Comparison of ENCODE assay signal across 27 cellular contexts in genomic region chr20:59671661-59672471, GRCh38.
A peak's percentile ranks its signal among the peaks of the same experiment; 100 is the strongest.
DNase-seq lines count a peak whose midpoint lies in the region; ATAC-seq and TF ChIP-seq lines count a peak whose summit lies in the region.
"Had no signal": no experiment of that assay in that cellular context is flagged by ENCODE, and none has a peak within 500 bp of the region (broad histone marks: within the 10 kb centered on the region; RNA-seq: fewer than 3 reads in every experiment).

No MANE protein-coding gene starts in this region.

- H3K9me1 ChIP-seq in IMR-90 (ENCODE audit: insufficient read depth, low read length): no peaks in the 10 kb centered on the region

- no peaks in the 10 kb centered on the region for H3K27me3 Mint-ChIP-seq in activated T-helper 2 cell treated with anti-CD3 and anti-CD28 coated beads, Interferon-gamma antibody, Interleukin-2, Interleukin-4, amounts not matched to agents 10 μg/mL and 5 μg/mL and 100 μg/mL, durations not matched to agents 14 hours and 24 hours and 36 hours (ENCODE audit: low read depth)

- no peaks in the 10 kb centered on the region for H3K79me1 ChIP-seq in IMR-90 (ENCODE audit: low read depth in 1 of 2, low read length in 2 of 2)

- no peak for TF ChIP-seq POLR2A in IMR-90 (IDR thresholded peaks at IDR 0.05; ENCODE audit: low read depth, low read length)

- no peak overlapping the region for H2BK15ac ChIP-seq in IMR-90 (ENCODE audit: low read depth, low read length)

- H3K79me2 ChIP-seq in SK-N-SH (ENCODE audit: insufficient read depth): no peaks in the 10 kb centered on the region

- POLR2A ChIA-PET in IMR-90 (lab: Charles Lee; ENCODE audit: unreplicated experiment): no interaction called here
- POLR2A ChIA-PET in SK-N-SH (lab: Yijun Ruan, JAX): no interaction called here

- peak overlapping the region; percentile 23 for H2AFZ ChIP-seq in IMR-90 (replicated peaks; ENCODE audit: low read length, poor library complexity)
- no peak overlapping the region for H2AFZ ChIP-seq in SK-N-SH (ENCODE audit: low read depth)
- H2AFZ ChIP-seq: GM23338 had no signal

- dilution Hi-C loops in IMR-90 (cut with HindIII; ENCODE audit: low sequenced_read_pairs, unreplicated experiment): no loop called here

- H4K5ac ChIP-seq in IMR-90 (ENCODE audit: low read depth, low read length): no peak overlapping the region

- H4K8ac ChIP-seq in IMR-90 (ENCODE audit: low read depth in 2 of 2, low read length in 2 of 2): no peak overlapping the region

- no peaks in the 10 kb centered on the region for H3K9me3 ChIP-seq in BLaER1 treated with 17β-estradiol and CSF1 and Interleukin-3, amounts not matched to agents 10 nM and 100 nM (replicated peaks in 1 of 11)
- H3K9me3 ChIP-seq in IMR-90 (ENCODE audit: control insufficient read depth, insufficient read depth, low read length) (peaks cover 48% of the 10 kb centered on the region), SK-N-SH (no peaks in the 10 kb centered on the region)
- H3K9me3 ChIP-seq: A549, Caco-2, MG63 had no signal

- H3K27me3 ChIP-seq in BLaER1 treated with 17β-estradiol and CSF1 and Interleukin-3, amounts not matched to agents 10 nM and 100 nM: no peaks in the 10 kb centered on the region
- H3K27me3 ChIP-seq in IMR-90 (ENCODE audit: control insufficient read depth, insufficient read depth, low read length) (no peaks in the 10 kb centered on the region), SK-N-SH (ENCODE audit: insufficient read depth) (no peaks in the 10 kb centered on the region)
- H3K27me3 ChIP-seq: MG63 had no signal

- DNase-seq in IMR-90 (no peak), islet precursor cell (peak; percentile 37), sciatic nerve (ENCODE audit: low spot score) (peak; percentile 14), SK-N-SH (no peak)
- no peak for DNase-seq in activated naive CD4-positive, alpha-beta T cell (lab: John Stamatoyannopoulos, UW)
- no peak for DNase-seq in activated T-helper 2 cell treated with anti-CD3 and anti-CD28 coated beads, Interferon-gamma antibody, Interleukin-2, Interleukin-4, amounts not matched to agents 10 μg/mL and 5 μg/mL and 100 μg/mL, durations not matched to agents 14 hours and 24 hours and 36 hours (ENCODE audit: low spot score)
- DNase-seq: AML-193; Caco-2; CD8-positive, alpha-beta T cell; DMS 273 treated with DMSO at 0.1 percent for 48 hours; DMS79; EL; GDM1; H9; KG1; MG63; NCI-H2029; NCI-H526; NCI-H82; NK-92 treated with Interleukin-12 subunit alpha and Interleukin-12 subunit beta, amount 100 ng/mL, for 24 hours; PC-3; SHP77 had no signal

- peak overlapping the region in 7 of 11 experiments; percentile 0 to 63 (median 20); a peak in 10 of 22 replicates for H3K27ac ChIP-seq in BLaER1 treated with 17β-estradiol and CSF1 and Interleukin-3, amounts not matched to agents 10 nM and 100 nM
- no peak overlapping the region for H3K27ac ChIP-seq in IMR-90 (ENCODE audit: insufficient read depth, low read length)
- H3K27ac ChIP-seq in SK-N-SH (ENCODE audit: low read depth in 2 of 2, low read length in 1 of 2): no peak overlapping the region
- H3K27ac ChIP-seq: A549, C4-2B had no signal

- WGBS in IMR-90 (ENCODE audit: extremely low coverage in 2 of 2, insufficient read length in 1 of 2), 2 experiments: 72% methylated on average over 7 of the region's 16 CpGs; no CpG with 5 or more reads in 1 of the 2 experiments
- WGBS in SK-N-SH (ENCODE audit: low lambda C conversion rate): 35% methylated on average over 10 of the region's 16 CpGs

- intact Hi-C loops in IMR-90 (cut with micrococcal nuclease): no loop called here
- intact Hi-C loops in sciatic nerve (cut with DNase I): no loop called here
- intact Hi-C loops in activated T-helper 2 cell treated with anti-CD3 and anti-CD28 coated beads, Interferon-gamma antibody, Interleukin-2, Interleukin-4, amounts not matched to agents 10 μg/mL and 5 μg/mL and 100 μg/mL, durations not matched to agents 14 hours and 24 hours and 36 hours (cut with micrococcal nuclease): no loop called here

- no peak overlapping the region for H2BK5ac ChIP-seq in IMR-90 (ENCODE audit: low read depth, low read length, poor library complexity, severe bottlenecking)

- H4K20me1 ChIP-seq in BLaER1 treated with 17β-estradiol and CSF1 and Interleukin-3, amounts not matched to agents 10 nM and 100 nM: peaks cover 0 to 100% (median 34%) of the 10 kb centered on the region in 11 experiments; a peak in 16 of 22 replicates
- no peaks in the 10 kb centered on the region for H4K20me1 ChIP-seq in IMR-90 (ENCODE audit: insufficient read depth, low read length)
- H4K20me1 ChIP-seq in SK-N-SH (ENCODE audit: insufficient read depth): no peaks in the 10 kb centered on the region

- no peak overlapping the region for H2AK5ac ChIP-seq in IMR-90 (ENCODE audit: low read depth, low read length)

- H3K9me3 Mint-ChIP-seq in activated T-helper 2 cell treated with anti-CD3 and anti-CD28 coated beads, Interferon-gamma antibody, Interleukin-2, Interleukin-4, amounts not matched to agents 10 μg/mL and 5 μg/mL and 100 μg/mL, durations not matched to agents 14 hours and 24 hours and 36 hours: no peaks in the 10 kb centered on the region
- H3K9me3 Mint-ChIP-seq: CD8-positive, alpha-beta T cell; GM23338 had no signal

- H3K18ac ChIP-seq in IMR-90 (ENCODE audit: low read depth, low read length): no peak overlapping the region

- no peaks in the 10 kb centered on the region for H3K36me3 Mint-ChIP-seq in activated T-helper 2 cell treated with anti-CD3 and anti-CD28 coated beads, Interferon-gamma antibody, Interleukin-2, Interleukin-4, amounts not matched to agents 10 μg/mL and 5 μg/mL and 100 μg/mL, durations not matched to agents 14 hours and 24 hours and 36 hours (ENCODE audit: low read depth)
- H3K36me3 Mint-ChIP-seq: CD8-positive, alpha-beta T cell had no signal

- peak overlapping the region; percentile 45 to 86 (median 64); a peak in 21 of 22 replicates for H3K4me2 ChIP-seq in BLaER1 treated with 17β-estradiol and CSF1 and Interleukin-3, amounts not matched to agents 10 nM and 100 nM
- H3K4me2 ChIP-seq in IMR-90 (ENCODE audit: low read depth, low read length): no peak overlapping the region
- no peak overlapping the region for H3K4me2 ChIP-seq in SK-N-SH
- H3K4me2 ChIP-seq: A549, GM23338 had no signal

- TF ChIP-seq CTCF in IMR-90 (conservative IDR thresholded peaks at IDR 0.05; ENCODE audit: low read depth, low read length) (no peak), SK-N-SH (IDR thresholded peaks at IDR 0.05) (no peak)

- H3K27ac Mint-ChIP-seq in activated T-helper 2 cell treated with anti-CD3 and anti-CD28 coated beads, Interferon-gamma antibody, Interleukin-2, Interleukin-4, amounts not matched to agents 10 μg/mL and 5 μg/mL and 100 μg/mL, durations not matched to agents 14 hours and 24 hours and 36 hours: no peak overlapping the region
- H3K27ac Mint-ChIP-seq: CD8-positive, alpha-beta T cell; GM23338 had no signal

- in situ Hi-C loops in IMR-90 (cut with MboI; ENCODE audit: low sequenced_read_pairs): no loop called here

- no peaks in the 10 kb centered on the region for H3F3A ChIP-seq in SK-N-SH (replicated peaks; ENCODE audit: insufficient read depth)

- no peak for TF ChIP-seq EP300 in SK-N-SH (IDR thresholded peaks at IDR 0.05; ENCODE audit: borderline replicate concordance in 1 of 2, low read depth in 1 of 2, low read length in 1 of 2)

- H2BK20ac ChIP-seq in IMR-90 (ENCODE audit: low read depth, low read length): no peak overlapping the region

- H3K9me2 ChIP-seq in SK-N-SH: no peaks in the 10 kb centered on the region

- H3K9ac ChIP-seq in BLaER1 treated with 17β-estradiol and CSF1 and Interleukin-3, amounts not matched to agents 10 nM and 100 nM: peak overlapping the region in 2 of 11 experiments; percentile 23 to 47; a peak in 3 of 22 replicates
- H3K9ac ChIP-seq in IMR-90 (ENCODE audit: low read depth, low read length) (no peak overlapping the region), SK-N-SH (no peak overlapping the region)

- no peak for ATAC-seq in IMR-90 (ENCODE audit: low read depth)
- no peak for ATAC-seq in sciatic nerve
- ATAC-seq: A549; CD8-positive, alpha-beta T cell; GM12878; GM23338; PC-3 had no signal

- H3K4ac ChIP-seq in IMR-90 (ENCODE audit: low read depth, low read length): no peak overlapping the region

- H3K4me1 Mint-ChIP-seq in activated T-helper 2 cell treated with anti-CD3 and anti-CD28 coated beads, Interferon-gamma antibody, Interleukin-2, Interleukin-4, amounts not matched to agents 10 μg/mL and 5 μg/mL and 100 μg/mL, durations not matched to agents 14 hours and 24 hours and 36 hours (ENCODE audit: low read depth): no peaks in the 10 kb centered on the region
- H3K4me1 Mint-ChIP-seq: H9 had no signal

- no peak overlapping the region for H3K4me3 ChIP-seq in BLaER1 treated with 17β-estradiol and CSF1 and Interleukin-3, amounts not matched to agents 10 nM and 100 nM
- H3K4me3 ChIP-seq in IMR-90 (ENCODE audit: insufficient read depth, low read depth, low read length) (no peak overlapping the region), SK-N-SH (ENCODE audit: low read depth in 2 of 2, low read length in 1 of 2) (no peak overlapping the region)
- H3K4me3 ChIP-seq: A549, GM12878, GM23338, MG63 had no signal

- H3K23ac ChIP-seq in IMR-90 (ENCODE audit: low read depth, low read length): no peak overlapping the region

- H2BK120ac ChIP-seq in IMR-90 (ENCODE audit: low read depth, low read length): no peak overlapping the region

- no peak overlapping the region for H2AK9ac ChIP-seq in IMR-90 (replicated peaks; ENCODE audit: low read depth, low read length, poor library complexity)

- CTCF ChIA-PET in IMR-90 (lab: Yijun Ruan, JAX) (no interaction called here), SK-N-SH (lab: Yijun Ruan, JAX) (interaction anchor here (0.8 kb wide), 1 partner anchor 29 kb away, joined by 3 read pairs; no protein-coding TSS in a partner anchor)

- no peak overlapping the region for H4K91ac ChIP-seq in IMR-90 (ENCODE audit: insufficient read depth, low read depth, low read length)

- H3K4me3 Mint-ChIP-seq in activated T-helper 2 cell treated with anti-CD3 and anti-CD28 coated beads, Interferon-gamma antibody, Interleukin-2, Interleukin-4, amounts not matched to agents 10 μg/mL and 5 μg/mL and 100 μg/mL, durations not matched to agents 14 hours and 24 hours and 36 hours (ENCODE audit: low read depth): no peak overlapping the region
- H3K4me3 Mint-ChIP-seq: CD8-positive, alpha-beta T cell; GM23338; H9 had no signal

- peaks cover 47 to 98% (median 88%) of the 10 kb centered on the region in 10 experiments for H3K4me1 ChIP-seq in BLaER1 treated with 17β-estradiol and CSF1 and Interleukin-3, amounts not matched to agents 10 nM and 100 nM
- H3K4me1 ChIP-seq in IMR-90 (ENCODE audit: control insufficient read depth, insufficient read depth, low read length): no peaks in the 10 kb centered on the region
- H3K4me1 ChIP-seq in SK-N-SH (ENCODE audit: control insufficient read depth in 1 of 2, insufficient read depth in 2 of 2, low read depth in 1 of 2, low read length in 1 of 2): peaks cover 0 to 11% of the 10 kb centered on the region in 2 experiments; a peak in 1 of 4 replicates
- H3K4me1 ChIP-seq: A549, Caco-2 had no signal

- TF ChIP-seq RAD21 in IMR-90 (IDR thresholded peaks at IDR 0.05; ENCODE audit: low read length): no peak
- TF ChIP-seq RAD21 in SK-N-SH (IDR thresholded peaks at IDR 0.05; ENCODE audit: low read length): no peak

- H3K36me3 ChIP-seq in BLaER1 treated with 17β-estradiol and CSF1 and Interleukin-3, amounts not matched to agents 10 nM and 100 nM: peaks cover 0 to 90% (median 6%) of the 10 kb centered on the region in 11 experiments; a peak in 11 of 22 replicates
- H3K36me3 ChIP-seq in IMR-90 (ENCODE audit: control insufficient read depth, insufficient read depth, low read length): no peaks in the 10 kb centered on the region
- H3K36me3 ChIP-seq in SK-N-SH (replicated peaks in 1 of 2; ENCODE audit: control insufficient read depth in 1 of 2, insufficient read depth in 2 of 2, low read length in 1 of 2): no peaks in the 10 kb centered on the region
- H3K36me3 ChIP-seq: MG63 had no signal

- no peak overlapping the region for H3K56ac ChIP-seq in IMR-90 (ENCODE audit: extremely low read depth, insufficient read depth, low read length)

- no TSS peak for BruUV-seq in IMR-90 (replicated peaks; lab: Mats Ljungman, UMichigan)

- H3K14ac ChIP-seq in IMR-90 (replicated peaks; ENCODE audit: low read depth, low read length): no peak overlapping the region

Comparison
In these comparisons a context has a peak if more than half of its experiments do, and no peak if none do; other contexts are left out.
1. H3K27ac ChIP-seq: peak in BLaER1 treated with 17β-estradiol and CSF1 and Interleukin-3, amounts not matched to agents 10 nM and 100 nM (7 of 11); none in IMR-90 (single experiment) and SK-N-SH (0 of 2).
2. H3K4me2 ChIP-seq: peak in BLaER1 treated with 17β-estradiol and CSF1 and Interleukin-3, amounts not matched to agents 10 nM and 100 nM (11 of 11); none in IMR-90 (single experiment) and SK-N-SH (single experiment).
3. DNase-seq: peak in islet precursor cell (single experiment) and sciatic nerve (single experiment); none in IMR-90 (single experiment), SK-N-SH (single experiment), activated naive CD4-positive, alpha-beta T cell (0 of 4) and activated T-helper 2 cell treated with anti-CD3 and anti-CD28 coated beads, Interferon-gamma antibody, Interleukin-2, Interleukin-4, amounts not matched to agents 10 μg/mL and 5 μg/mL and 100 μg/mL, durations not matched to agents 14 hours and 24 hours and 36 hours (single experiment).